1 cellular context compared by ENCODE assay signal in the genomic region with DNA sequence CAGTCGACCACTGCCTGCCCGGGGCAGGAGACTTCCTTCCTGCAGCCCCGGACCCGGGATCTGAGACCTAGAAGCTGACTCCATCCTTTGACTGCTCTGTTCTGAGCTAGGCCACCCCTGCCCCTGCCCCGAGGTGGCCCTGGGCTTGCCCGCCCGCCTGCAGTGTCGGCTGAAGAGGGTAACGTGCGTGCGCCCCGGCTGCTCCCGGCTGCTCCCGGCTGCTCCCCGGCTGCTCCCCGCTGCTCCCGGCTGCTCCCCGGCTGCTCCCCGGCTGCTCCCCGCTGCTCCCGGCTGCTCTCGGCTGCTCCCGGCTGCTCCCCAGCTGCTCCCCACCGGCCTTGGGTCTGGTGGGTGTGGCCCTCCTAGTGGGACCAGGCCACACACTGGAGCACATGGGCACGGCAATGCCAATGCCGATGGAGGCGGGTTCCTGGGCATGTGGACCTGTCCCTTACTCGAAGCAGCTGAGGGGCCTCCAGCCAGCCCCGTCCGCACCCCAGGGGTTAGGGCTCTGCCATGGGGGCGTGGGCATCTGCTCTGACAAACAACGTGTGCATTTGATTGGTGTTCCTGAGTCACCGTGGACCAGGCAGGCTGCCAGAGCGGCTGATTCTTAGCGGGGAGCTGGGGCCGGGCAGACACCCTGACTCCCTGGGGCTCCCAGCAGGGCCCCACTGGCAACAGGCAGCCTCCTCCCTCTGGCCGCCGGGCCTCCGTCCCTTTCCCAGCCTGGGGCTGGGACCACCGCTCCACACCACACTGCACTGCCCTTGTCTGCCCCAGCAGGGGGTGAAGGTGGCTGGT.
A peak's percentile ranks its signal among the peaks of the same experiment; 100 is the strongest.
TF ChIP-seq lines count a peak whose summit lies in the region.

No MANE protein-coding gene starts in this region.

TF ChIP-seq in HepG2, 621 proteins besides CTCF, POLR2A, EP300 and RAD21 (continued from another document):
- TF ChIP-seq, protein P1, sequence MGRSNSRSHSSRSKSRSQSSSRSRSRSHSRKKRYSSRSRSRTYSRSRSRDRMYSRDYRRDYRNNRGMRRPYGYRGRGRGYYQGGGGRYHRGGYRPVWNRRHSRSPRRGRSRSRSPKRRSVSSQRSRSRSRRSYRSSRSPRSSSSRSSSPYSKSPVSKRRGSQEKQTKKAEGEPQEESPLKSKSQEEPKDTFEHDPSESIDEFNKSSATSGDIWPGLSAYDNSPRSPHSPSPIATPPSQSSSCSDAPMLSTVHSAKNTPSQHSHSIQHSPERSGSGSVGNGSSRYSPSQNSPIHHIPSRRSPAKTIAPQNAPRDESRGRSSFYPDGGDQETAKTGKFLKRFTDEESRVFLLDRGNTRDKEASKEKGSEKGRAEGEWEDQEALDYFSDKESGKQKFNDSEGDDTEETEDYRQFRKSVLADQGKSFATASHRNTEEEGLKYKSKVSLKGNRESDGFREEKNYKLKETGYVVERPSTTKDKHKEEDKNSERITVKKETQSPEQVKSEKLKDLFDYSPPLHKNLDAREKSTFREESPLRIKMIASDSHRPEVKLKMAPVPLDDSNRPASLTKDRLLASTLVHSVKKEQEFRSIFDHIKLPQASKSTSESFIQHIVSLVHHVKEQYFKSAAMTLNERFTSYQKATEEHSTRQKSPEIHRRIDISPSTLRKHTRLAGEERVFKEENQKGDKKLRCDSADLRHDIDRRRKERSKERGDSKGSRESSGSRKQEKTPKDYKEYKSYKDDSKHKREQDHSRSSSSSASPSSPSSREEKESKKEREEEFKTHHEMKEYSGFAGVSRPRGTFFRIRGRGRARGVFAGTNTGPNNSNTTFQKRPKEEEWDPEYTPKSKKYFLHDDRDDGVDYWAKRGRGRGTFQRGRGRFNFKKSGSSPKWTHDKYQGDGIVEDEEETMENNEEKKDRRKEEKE (IDR thresholded peaks at IDR 0.05) = no peak
- TF ChIP-seq ERF (CRISPR knock-in tag; IDR thresholded peaks at IDR 0.05) = peak; percentile 8; the same call in 1 of the 2 replicates
- TF ChIP-seq SIX1 (CRISPR knock-in tag; IDR thresholded peaks at IDR 0.05; ENCODE audit: borderline replicate concordance) = no peak
- TF ChIP-seq NONO (IDR thresholded peaks at IDR 0.05) = no peak
- TF ChIP-seq NONO (CRISPR knock-in tag; conservative IDR thresholded peaks at IDR 0.05) = peak; percentile 81
- TF ChIP-seq ZNF543 (CRISPR knock-in tag; IDR thresholded peaks at IDR 0.05) = no peak; the same call in 1 of the 2 replicates
- TF ChIP-seq ZNF468 (CRISPR knock-in tag; IDR thresholded peaks at IDR 0.05) = no peak
- TF ChIP-seq MTF2 (CRISPR knock-in tag; IDR thresholded peaks at IDR 0.05; ENCODE audit: borderline replicate concordance) = no peak
- TF ChIP-seq JARID2 (CRISPR knock-in tag; IDR thresholded peaks at IDR 0.05; ENCODE audit: insufficient replicate concordance) = no peak
- peak; percentile 84 for TF ChIP-seq ZNF547 (CRISPR knock-in tag; IDR thresholded peaks at IDR 0.05)
- TF ChIP-seq YY1 (IDR thresholded peaks at IDR 0.05; ENCODE audit: insufficient read depth, insufficient replicate concordance, low read depth, low read length) = no peak
- TF ChIP-seq MXD4 (CRISPR knock-in tag; IDR thresholded peaks at IDR 0.05) = no peak; the same call in 1 of the 2 replicates
- 0 out of 2 replicates have a peak, but pooled peaks have one; percentile 10 for TF ChIP-seq HOXA5 (CRISPR knock-in tag; IDR thresholded peaks at IDR 0.05)
- TF ChIP-seq ATF7 (IDR thresholded peaks at IDR 0.05) = no peak
- 0 out of 2 replicates have a peak, but pooled peaks have one; percentile 19 for TF ChIP-seq ATF7 (CRISPR knock-in tag; IDR thresholded peaks at IDR 0.05)
